12 cellular contexts compared by ENCODE assay signal in genomic region chr20:40497781-40498691, GRCh38.
DNase-seq lines count a peak whose midpoint lies in the region; ATAC-seq and TF ChIP-seq lines count a peak whose summit lies in the region.
"Had no signal": no experiment of that assay in that cellular context is flagged by ENCODE, and none has a peak within 500 bp of the region (broad histone marks: within the 10 kb centered on the region; RNA-seq: fewer than 3 reads in every experiment).

No MANE protein-coding gene starts in this region.

- H3K4me3 ChIP-seq in GM06990 (replicated peaks; ENCODE audit: low read depth, low read length): no peak overlapping the region
- H3K4me3 ChIP-seq in fibroblast of pulmonary artery (replicated peaks; ENCODE audit: low read depth, low read length): no peak overlapping the region
- H3K4me3 ChIP-seq: thyroid gland had no signal

- no peak for TF ChIP-seq CTCF in GM06990 (IDR thresholded peaks at IDR 0.05; ENCODE audit: insufficient read depth, low read length, poor library complexity, severe bottlenecking)
- no peak for TF ChIP-seq CTCF in fibroblast of pulmonary artery (IDR thresholded peaks at IDR 0.05; ENCODE audit: low read length, missing control alignments)

- H3K36me3 Mint-ChIP-seq in activated CD4-positive, alpha-beta T cell treated with anti-CD3 and anti-CD28 coated beads, Interleukin-2, amount 10 ng/mL, durations not matched to agents 24 days and 14 days (ENCODE audit: low read depth): no peaks in the 10 kb centered on the region
- H3K36me3 Mint-ChIP-seq: activated naive CD4-positive, alpha-beta T cell treated with anti-CD3 and anti-CD28 coated beads, Interleukin-2, amount 50 U/mL, for 24 hours had no signal

- no peak for ATAC-seq in GM21390 (IDR thresholded peaks at IDR 0.05; ENCODE audit: unreplicated experiment)
- no peak for ATAC-seq in HG03045 (IDR thresholded peaks at IDR 0.05; ENCODE audit: unreplicated experiment)

- no peak overlapping the region for H3K4me3 Mint-ChIP-seq in activated CD4-positive, alpha-beta T cell treated with anti-CD3 and anti-CD28 coated beads, Interleukin-2, amount 10 ng/mL, durations not matched to agents 24 days and 14 days
- H3K4me3 Mint-ChIP-seq: activated naive CD4-positive, alpha-beta T cell treated with anti-CD3 and anti-CD28 coated beads, Interleukin-2, amount 50 U/mL, for 24 hours had no signal

- intact Hi-C loops in posterior vena cava (cut with DNase I): loop anchor here in 1 of 2 donors (2.0 kb wide), 1 partner anchor 189 kb away; no protein-coding TSS in a partner anchor
- intact Hi-C loops in activated CD4-positive, alpha-beta T cell treated with anti-CD3 and anti-CD28 coated beads, Interleukin-2, amount 10 ng/mL, durations not matched to agents 24 days and 14 days (cut with micrococcal nuclease): no loop called here

- no peak overlapping the region for H3K27ac Mint-ChIP-seq in activated CD4-positive, alpha-beta T cell treated with anti-CD3 and anti-CD28 coated beads, Interleukin-2, amount 10 ng/mL, durations not matched to agents 24 days and 14 days
- H3K27ac Mint-ChIP-seq: activated naive CD4-positive, alpha-beta T cell treated with anti-CD3 and anti-CD28 coated beads, Interleukin-2, amount 50 U/mL, for 24 hours had no signal

- H3K4me1 Mint-ChIP-seq in activated CD4-positive, alpha-beta T cell treated with anti-CD3 and anti-CD28 coated beads, Interleukin-2, amount 10 ng/mL, durations not matched to agents 24 days and 14 days: peaks cover 7% of the 10 kb centered on the region
- H3K4me1 Mint-ChIP-seq: activated naive CD4-positive, alpha-beta T cell treated with anti-CD3 and anti-CD28 coated beads, Interleukin-2, amount 50 U/mL, for 24 hours had no signal

- H3K9me3 Mint-ChIP-seq in activated CD4-positive, alpha-beta T cell treated with anti-CD3 and anti-CD28 coated beads, Interleukin-2, amount 10 ng/mL, durations not matched to agents 24 days and 14 days: no peaks in the 10 kb centered on the region
- H3K9me3 Mint-ChIP-seq: activated naive CD4-positive, alpha-beta T cell treated with anti-CD3 and anti-CD28 coated beads, Interleukin-2, amount 50 U/mL, for 24 hours had no signal

- H3K27me3 ChIP-seq in GM06990 (replicated peaks; ENCODE audit: control insufficient read depth, insufficient read depth, low read length): no peaks in the 10 kb centered on the region
- H3K27me3 ChIP-seq: thyroid gland had no signal

- H3K27me3 Mint-ChIP-seq in activated CD4-positive, alpha-beta T cell treated with anti-CD3 and anti-CD28 coated beads, Interleukin-2, amount 10 ng/mL, durations not matched to agents 24 days and 14 days: no peaks in the 10 kb centered on the region

- no peaks in the 10 kb centered on the region for H3K36me3 ChIP-seq in GM06990 (ENCODE audit: control insufficient read depth, insufficient read depth, low read length)
- H3K36me3 ChIP-seq: thyroid gland had no signal

- DNase-seq in GM06990 (ENCODE audit: extremely low read depth, insufficient read length) (peak; percentile 12), RPMI7951 (ENCODE audit: low read depth) (peak; percentile 82), fibroblast of pulmonary artery (ENCODE audit: low read depth) (peak; percentile 56), posterior vena cava (ENCODE audit: low spot score) (peak; percentile 88), NCI-H748 treated with DMSO at 0.1 percent for 48 hours (lab: John Stamatoyannopoulos, UW) (no peak)
- no peak for DNase-seq in activated CD4-positive, alpha-beta T cell treated with anti-CD3 and anti-CD28 coated beads, Interleukin-2, amount 10 ng/mL, durations not matched to agents 24 days and 14 days
- DNase-seq: activated CD4-positive, CD25-positive, alpha-beta regulatory T cell; COR-L47 had no signal

Comparison
In these comparisons a context has a peak if more than half of its experiments do, and no peak if none do; other contexts are left out.
1. DNase-seq: peak in GM06990 (single experiment), RPMI7951 (single experiment), fibroblast of pulmonary artery (single experiment) and posterior vena cava (single experiment); none in NCI-H748 treated with DMSO at 0.1 percent for 48 hours (single experiment) and activated CD4-positive, alpha-beta T cell treated with anti-CD3 and anti-CD28 coated beads, Interleukin-2, amount 10 ng/mL, durations not matched to agents 24 days and 14 days (single experiment).